1 cellular context compared by ENCODE assay signal in the genomic region with DNA sequence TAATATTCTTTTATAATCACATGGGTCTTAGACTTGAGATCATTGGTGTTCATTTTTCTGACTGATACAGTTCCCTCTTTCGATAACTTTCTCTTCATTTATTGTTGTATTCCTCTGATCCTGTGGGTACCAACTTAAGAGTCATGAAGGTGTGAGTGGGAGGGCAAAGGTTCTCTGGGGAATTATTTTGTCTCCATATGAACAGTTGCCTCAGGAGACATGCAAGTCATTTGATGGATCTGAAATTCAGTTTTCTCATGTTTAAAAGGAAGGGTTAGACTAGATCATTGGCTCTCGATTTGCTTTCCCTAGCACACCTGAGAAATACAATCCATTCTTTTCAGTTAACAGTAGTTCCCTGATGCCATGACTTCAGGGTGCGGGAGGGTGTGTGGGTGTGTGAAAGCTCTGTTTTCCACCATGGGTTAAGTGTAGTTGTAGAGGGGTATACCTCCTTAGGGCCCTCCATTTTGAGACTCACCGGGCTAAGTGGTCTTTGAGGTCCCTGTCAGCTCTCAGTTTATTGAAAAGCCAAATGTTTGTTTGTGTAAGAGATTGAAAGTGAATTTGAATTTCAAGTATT.
TF ChIP-seq lines count a peak whose summit lies in the region.

No MANE protein-coding gene starts in this region.

TF ChIP-seq in WTC11, 78 proteins besides CTCF, POLR2A, EP300 and RAD21 (continued from another document):
- TF ChIP-seq ARID4B (CRISPR knock-in tag; IDR thresholded peaks at IDR 0.05; ENCODE audit: borderline replicate concordance) (no peak), IRF2 (CRISPR knock-in tag; IDR thresholded peaks at IDR 0.05; ENCODE audit: borderline replicate concordance, low read depth) (no peak), USF1 (CRISPR knock-in tag; IDR thresholded peaks at IDR 0.05) (no peak), MYBL2 (CRISPR knock-in tag; IDR thresholded peaks at IDR 0.05) (no peak)
- TF ChIP-seq, protein P1, sequence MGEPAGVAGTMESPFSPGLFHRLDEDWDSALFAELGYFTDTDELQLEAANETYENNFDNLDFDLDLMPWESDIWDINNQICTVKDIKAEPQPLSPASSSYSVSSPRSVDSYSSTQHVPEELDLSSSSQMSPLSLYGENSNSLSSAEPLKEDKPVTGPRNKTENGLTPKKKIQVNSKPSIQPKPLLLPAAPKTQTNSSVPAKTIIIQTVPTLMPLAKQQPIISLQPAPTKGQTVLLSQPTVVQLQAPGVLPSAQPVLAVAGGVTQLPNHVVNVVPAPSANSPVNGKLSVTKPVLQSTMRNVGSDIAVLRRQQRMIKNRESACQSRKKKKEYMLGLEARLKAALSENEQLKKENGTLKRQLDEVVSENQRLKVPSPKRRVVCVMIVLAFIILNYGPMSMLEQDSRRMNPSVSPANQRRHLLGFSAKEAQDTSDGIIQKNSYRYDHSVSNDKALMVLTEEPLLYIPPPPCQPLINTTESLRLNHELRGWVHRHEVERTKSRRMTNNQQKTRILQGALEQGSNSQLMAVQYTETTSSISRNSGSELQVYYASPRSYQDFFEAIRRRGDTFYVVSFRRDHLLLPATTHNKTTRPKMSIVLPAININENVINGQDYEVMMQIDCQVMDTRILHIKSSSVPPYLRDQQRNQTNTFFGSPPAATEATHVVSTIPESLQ (CRISPR knock-in tag; IDR thresholded peaks at IDR 0.05) = no peak
